11 cellular contexts compared by ENCODE assay signal in genomic region chr14:64508215-64508776, GRCh38. TPM values are rescaled to one million over a fixed set of nuclear protein-coding genes. Genes with fewer than 3 reads are reported as not detected.
A peak's percentile ranks its signal among the peaks of the same experiment; 100 is the strongest.
DNase-seq lines count a peak whose midpoint lies in the region; ATAC-seq, FAIRE-seq and TF ChIP-seq lines count a peak whose summit lies in the region.
"Had no signal": no experiment of that assay in that cellular context is flagged by ENCODE, and none has a peak within 500 bp of the region (broad histone marks: within the 10 kb centered on the region; RNA-seq: fewer than 3 reads in every experiment).

No MANE protein-coding gene starts in this region.

- no peak for TF ChIP-seq POLR2A in lower leg skin (IDR thresholded peaks at IDR 0.05)

- H3K27me3 Mint-ChIP-seq in CD8-positive, alpha-beta memory T cell: peaks cover 0 to 4% of the 10 kb centered on the region in 2 donors
- no peaks in the 10 kb centered on the region for H3K27me3 Mint-ChIP-seq in T-helper 1 cell treated with Interleukin-12 subunit alpha and Interleukin-12 subunit beta and Interleukin-4 antibody, amounts not matched to agents 30 μg/mL and 1 μg/mL, for 36 hours (ENCODE audit: low read depth)
- no peaks in the 10 kb centered on the region for H3K27me3 Mint-ChIP-seq in memory B cell
- H3K27me3 Mint-ChIP-seq in glutamatergic neuron (ENCODE audit: unreplicated experiment): peaks cover 10% of the 10 kb centered on the region

- H3K4me1 Mint-ChIP-seq in CD8-positive, alpha-beta memory T cell: peaks cover 74 to 83% (median 74%) of the 10 kb centered on the region in 3 donors
- H3K4me1 Mint-ChIP-seq in T-helper 1 cell treated with Interleukin-12 subunit alpha and Interleukin-12 subunit beta and Interleukin-4 antibody, amounts not matched to agents 30 μg/mL and 1 μg/mL, for 36 hours (ENCODE audit: low read depth): peaks cover 54% of the 10 kb centered on the region
- H3K4me1 Mint-ChIP-seq in memory B cell (peaks cover 53% of the 10 kb centered on the region), glutamatergic neuron (ENCODE audit: low read depth, unreplicated experiment) (peaks cover 29% of the 10 kb centered on the region)

- peaks cover 0 to 2% (median 0%) of the 10 kb centered on the region in 5 donors for H3K9me3 Mint-ChIP-seq in CD8-positive, alpha-beta memory T cell
- H3K9me3 Mint-ChIP-seq in T-helper 1 cell treated with Interleukin-12 subunit alpha and Interleukin-12 subunit beta and Interleukin-4 antibody, amounts not matched to agents 30 μg/mL and 1 μg/mL, for 36 hours: no peaks in the 10 kb centered on the region
- no peaks in the 10 kb centered on the region for H3K9me3 Mint-ChIP-seq in memory B cell
- H3K9me3 Mint-ChIP-seq in glutamatergic neuron (ENCODE audit: unreplicated experiment): peaks cover 9% of the 10 kb centered on the region

- no peak for TF ChIP-seq CTCF in HEK293 (tag by site-specific recombination; IDR thresholded peaks at IDR 0.05)
- TF ChIP-seq CTCF in glutamatergic neuron (IDR thresholded peaks at IDR 0.05; ENCODE audit: partially characterized antibody, unreplicated experiment): no peak
- TF ChIP-seq CTCF in lower leg skin (IDR thresholded peaks at IDR 0.05): no peak

- no peaks in the 10 kb centered on the region for H3K27me3 ChIP-seq in CD8-positive, alpha-beta memory T cell (ENCODE audit: insufficient read depth, low read length, poor library complexity, severe bottlenecking)
- no peaks in the 10 kb centered on the region for H3K27me3 ChIP-seq in small intestine (ENCODE audit: control insufficient read depth in 2 of 2, insufficient read depth in 2 of 2, low read length in 2 of 2)
- H3K27me3 ChIP-seq: colonic mucosa had no signal

- H3K9me3 ChIP-seq in CD8-positive, alpha-beta memory T cell (ENCODE audit: low read length): no peaks in the 10 kb centered on the region
- H3K9me3 ChIP-seq in HEK293 (ENCODE audit: control insufficient read depth, insufficient read depth, low read depth, low read length) (no peaks in the 10 kb centered on the region), small intestine (ENCODE audit: control insufficient read depth, low read depth) (no peaks in the 10 kb centered on the region)
- H3K9me3 ChIP-seq: colonic mucosa had no signal

- intact Hi-C loops in cardiac septum (cut with DNase I): no loop called here
- intact Hi-C loops in lower leg skin (cut with DNase I; ENCODE audit: low total_unique reads): no loop called here

- POLR2A ChIA-PET in CD8-positive, alpha-beta memory T cell (lab: Charles Lee): interaction anchor here (0.6 kb wide), 1 partner anchor 12 kb away, joined by 3 read pairs; no protein-coding TSS in a partner anchor
- POLR2A ChIA-PET in HEK293 (lab: Yijun Ruan, JAX): interaction anchor here (0.6 to 0.9 kb wide), 2 partner anchors 14 to 190 kb away, joined by 3 to 4 read pairs; no protein-coding TSS in a partner anchor

- H3K36me3 ChIP-seq in CD8-positive, alpha-beta memory T cell (ENCODE audit: insufficient read depth, low read length): no peaks in the 10 kb centered on the region
- H3K36me3 ChIP-seq in HEK293 (ENCODE audit: control insufficient read depth in 2 of 2, insufficient read depth in 1 of 2, low read length in 2 of 2): no peaks in the 10 kb centered on the region; a peak in 1 of 3 replicates
- no peaks in the 10 kb centered on the region for H3K36me3 ChIP-seq in small intestine (ENCODE audit: control insufficient read depth in 2 of 2, insufficient read depth in 2 of 2, low read length in 2 of 2)
- H3K36me3 ChIP-seq: colonic mucosa had no signal

- peaks cover 0 to 31% (median 0%) of the 10 kb centered on the region in 3 donors for H3K36me3 Mint-ChIP-seq in CD8-positive, alpha-beta memory T cell
- peaks cover 17% of the 10 kb centered on the region for H3K36me3 Mint-ChIP-seq in T-helper 1 cell treated with Interleukin-12 subunit alpha and Interleukin-12 subunit beta and Interleukin-4 antibody, amounts not matched to agents 30 μg/mL and 1 μg/mL, for 36 hours (ENCODE audit: low read depth)
- H3K36me3 Mint-ChIP-seq in memory B cell (peaks cover 2% of the 10 kb centered on the region), glutamatergic neuron (ENCODE audit: unreplicated experiment) (no peaks in the 10 kb centered on the region)

- peak overlapping the region; percentile 47 to 98 (median 92) for H3K27ac Mint-ChIP-seq in CD8-positive, alpha-beta memory T cell
- peak overlapping the region; percentile 98 for H3K27ac Mint-ChIP-seq in T-helper 1 cell treated with Interleukin-12 subunit alpha and Interleukin-12 subunit beta and Interleukin-4 antibody, amounts not matched to agents 30 μg/mL and 1 μg/mL, for 36 hours
- H3K27ac Mint-ChIP-seq in memory B cell (peak overlapping the region; percentile 100), glutamatergic neuron (ENCODE audit: unreplicated experiment) (no peak overlapping the region)

- H3K4me3 ChIP-seq in CD8-positive, alpha-beta memory T cell (ENCODE audit: low read length): no peak overlapping the region
- H3K4me3 ChIP-seq in HEK293 (ENCODE audit: low read depth, low read length) (no peak overlapping the region), lower leg skin (ENCODE audit: low read depth, poor library complexity, severe bottlenecking) (no peak overlapping the region), small intestine (ENCODE audit: low read depth in 1 of 2, low read length in 2 of 2) (no peak overlapping the region)
- H3K4me3 ChIP-seq: colonic mucosa had no signal

- 14 to 45% methylated on average over 1 of the region's 1 CpG for WGBS in lower leg skin, 2 donors
- WGBS in small intestine, 3 donors: 24 to 32% (median 32%) methylated on average over 1 of the region's 1 CpG

- no peak for FAIRE-seq in small intestine (lab: Jason Lieb, UNC)

- no peak for ATAC-seq in memory B cell (ENCODE audit: low read depth)

- CTCF ChIA-PET in CD8-positive, alpha-beta memory T cell (lab: Charles Lee): interaction anchor here (0.6 to 3.2 kb wide), 11 partner anchors 11 to 164 kb away, joined by 3 to 27 read pairs (median 4); partner anchors contain the start of gene HSPA2
- CTCF ChIA-PET in HEK293 (lab: Yijun Ruan, JAX): interaction anchor here (0.6 to 1.7 kb wide), 6 partner anchors 11 to 479 kb away, joined by 3 to 5 read pairs (median 4); no protein-coding TSS in a partner anchor

- H3K4me3 Mint-ChIP-seq in CD8-positive, alpha-beta memory T cell: peak overlapping the region; percentile 28 to 99 (median 94)
- peak overlapping the region; percentile 94 for H3K4me3 Mint-ChIP-seq in T-helper 1 cell treated with Interleukin-12 subunit alpha and Interleukin-12 subunit beta and Interleukin-4 antibody, amounts not matched to agents 30 μg/mL and 1 μg/mL, for 36 hours
- H3K4me3 Mint-ChIP-seq in memory B cell (peak overlapping the region; percentile 12), glutamatergic neuron (ENCODE audit: unreplicated experiment) (no peak overlapping the region)

- no peak for DNase-seq in CD8-positive, alpha-beta memory T cell
- DNase-seq in memory B cell (ENCODE audit: low spot score in 2 of 2) (no peak), cardiac septum (ENCODE audit: low spot score) (no peak), glutamatergic neuron (no peak), lower leg skin (ENCODE audit: low spot score in 2 of 2) (no peak), small intestine (no peak)
- DNase-seq: activated CD4-positive, alpha-beta T cell treated with anti-CD3 and anti-CD28 coated beads for 1 hour had no signal

- H3K27ac ChIP-seq in CD8-positive, alpha-beta memory T cell (ENCODE audit: low read depth, low read length): no peak overlapping the region
- no peak overlapping the region for H3K27ac ChIP-seq in HEK293 (ENCODE audit: extremely low read depth, low read depth, low read length)
- H3K27ac ChIP-seq in small intestine (ENCODE audit: low read depth in 1 of 2, low read length in 1 of 2): no peak overlapping the region
- H3K27ac ChIP-seq: colonic mucosa, parathyroid adenoma had no signal

- H3K4me1 ChIP-seq in CD8-positive, alpha-beta memory T cell (ENCODE audit: insufficient read depth, low read length): peaks cover 66% of the 10 kb centered on the region
- peaks cover 9% of the 10 kb centered on the region for H3K4me1 ChIP-seq in HEK293 (ENCODE audit: control insufficient read depth, insufficient read depth, low read length)
- peaks cover 0 to 29% of the 10 kb centered on the region in 2 donors for H3K4me1 ChIP-seq in small intestine (ENCODE audit: control insufficient read depth in 2 of 2, insufficient read depth in 1 of 2, low read depth in 1 of 2, low read length in 1 of 2)

TF ChIP-seq in HEK293, 187 proteins besides CTCF, POLR2A, EP300 and RAD21 (continues in another document):
- TF ChIP-seq ZNF426 (tag by site-specific recombination; IDR thresholded peaks at IDR 0.05) (no peak), ZNF184 (tag by site-specific recombination; IDR thresholded peaks at IDR 0.05) (no peak), YY2 (tag by site-specific recombination; IDR thresholded peaks at IDR 0.05) (no peak), ZSCAN16 (tag by site-specific recombination; IDR thresholded peaks at IDR 0.05) (no peak), ZFHX2 (tag by site-specific recombination; conservative IDR thresholded peaks at IDR 0.05) (no peak)

RNA-seq across cellular contexts. Expression of gene ZBTB1, which starts 3.7 kb away (rescaled TPM):
- 10 to 100 TPM; 48.2 to 48.4 TPM for total RNA-seq in CD8-positive, alpha-beta memory T cell
- 51.7 TPM for polyA plus RNA-seq in CD8-positive, alpha-beta memory T cell
- 25.4 TPM for total RNA-seq in cardiac septum
- 16.6 TPM for total RNA-seq in glutamatergic neuron (ENCODE audit: unreplicated experiment)
- 10 to 100 TPM; 35.2 to 50.4 (median 39.4) TPM for total RNA-seq in lower leg skin
- 10 to 100 TPM in 1 of 3 donors, 1 to 10 TPM in 2; 6.2 to 13.2 (median 8.5) TPM for polyA plus RNA-seq in small intestine

RNA-seq across cellular contexts. Expression of gene ZBTB25, which starts 4.7 kb away (rescaled TPM):
- total RNA-seq in CD8-positive, alpha-beta memory T cell: 10 to 100 TPM; 21.7 to 22.9 TPM
- polyA plus RNA-seq in CD8-positive, alpha-beta memory T cell: 34.9 TPM
- total RNA-seq in cardiac septum: 21.4 TPM
- total RNA-seq in glutamatergic neuron (ENCODE audit: unreplicated experiment): 9.4 TPM
- total RNA-seq in lower leg skin: 10 to 100 TPM in 2 of 4 donors, 1 to 10 TPM in 2; 7.8 to 15.1 (median 9.1) TPM
- 1 to 10 TPM in 1 of 3 donors, under 1 TPM in 2; 0.81 to 2.5 (median 0.89) TPM for polyA plus RNA-seq in small intestine

RNA-seq across cellular contexts. Expression of gene HSPA2, which starts 32.2 kb away (rescaled TPM):
- 1 to 10 TPM; 1.9 TPM for total RNA-seq in CD8-positive, alpha-beta memory T cell
- polyA plus RNA-seq in CD8-positive, alpha-beta memory T cell: 0.87 TPM
- 74.9 TPM for total RNA-seq in cardiac septum
- total RNA-seq in glutamatergic neuron (ENCODE audit: unreplicated experiment): 23.9 TPM
- total RNA-seq in lower leg skin: 100 to 1,000 TPM; 103 to 165 (median 138) TPM
- 10 to 100 TPM in 1 of 3 donors, 1 to 10 TPM in 2; 1.4 to 10.6 (median 1.8) TPM for polyA plus RNA-seq in small intestine

RNA-seq across cellular contexts. Expression of gene PPP1R36, which starts 41.5 kb away (rescaled TPM):
- total RNA-seq in CD8-positive, alpha-beta memory T cell: under 1 TPM; 0.22 to 0.24 TPM
- 0.25 TPM for polyA plus RNA-seq in CD8-positive, alpha-beta memory T cell
- total RNA-seq in cardiac septum: 0.94 TPM
- total RNA-seq in glutamatergic neuron (ENCODE audit: unreplicated experiment): 2.4 TPM
- total RNA-seq in lower leg skin: 1 to 10 TPM in 2 of 4 donors, under 1 TPM in 2; 0.84 to 2.0 (median 1.3) TPM
- polyA plus RNA-seq in small intestine: 1 to 10 TPM; 3.3 to 7.8 (median 6.5) TPM

RNA-seq across cellular contexts. Expression of gene AKAP5, which starts 43.0 kb away (rescaled TPM):
- total RNA-seq in CD8-positive, alpha-beta memory T cell: 1 to 10 TPM; 3.1 to 3.6 TPM
- polyA plus RNA-seq in CD8-positive, alpha-beta memory T cell: 1.0 TPM
- 0.51 TPM for total RNA-seq in cardiac septum
- 0.15 TPM for total RNA-seq in glutamatergic neuron (ENCODE audit: unreplicated experiment)
- under 1 TPM in 3 of 4 donors, not detected in 1; 0.17 to 0.29 (median 0.21) TPM for total RNA-seq in lower leg skin
- under 1 TPM; 0.27 to 0.67 (median 0.49) TPM for polyA plus RNA-seq in small intestine
